In genomic region chr7:44097064-44097932, GRCh38 we compare ENCODE assay signal across 10 cellular contexts. TPM values are rescaled to one million over a fixed set of nuclear protein-coding genes. Genes with fewer than 3 reads are reported as not detected.
DNase-seq lines count a peak whose midpoint lies in the region; ATAC-seq, FAIRE-seq and TF ChIP-seq lines count a peak whose summit lies in the region.
"Had no signal": no experiment of that assay in that cellular context is flagged by ENCODE, and none has a peak within 500 bp of the region (broad histone marks: within the 10 kb centered on the region; RNA-seq: fewer than 3 reads in every experiment).

No MANE protein-coding gene starts in this region.

- intact Hi-C loops in mucosa of descending colon (cut with DNase I, micrococcal nuclease) = no loop called here

- H3K9me3 ChIP-seq in mucosa of descending colon = no peaks in the 10 kb centered on the region

- no peaks in the 10 kb centered on the region for H3K27me3 ChIP-seq in H7 (ENCODE audit: control insufficient read depth, insufficient read depth, low read length)

- H3K4me3 ChIP-seq in mucosa of descending colon = no peak overlapping the region
- H3K4me3 ChIP-seq in H7 (ENCODE audit: insufficient read depth, low read depth, low read length) = no peak overlapping the region

- ATAC-seq in HG02623 (IDR thresholded peaks at IDR 0.05; ENCODE audit: unreplicated experiment) (peak; percentile 54), mucosa of descending colon (peak; percentile 34)

- FAIRE-seq in GM19239 (lab: Jason Lieb, UNC) = peak; percentile 90

- H3K36me3 ChIP-seq in mucosa of descending colon (ENCODE audit: low read depth) (no peaks in the 10 kb centered on the region), H7 (replicated peaks; ENCODE audit: control insufficient read depth, insufficient read depth, low read length) (no peaks in the 10 kb centered on the region)

- DNase-seq in GM19239 (ENCODE audit: insufficient read length, low spot score) (no peak), NAMALWA (ENCODE audit: low spot score) (peak; percentile 99), mucosa of descending colon (peak in 2 of 3 donors; percentile 13 to 51), D341Med (ENCODE audit: low spot score) (no peak), H7 (no peak), NCI-H1105 treated with DMSO at 0.1 percent for 48 hours (lab: John Stamatoyannopoulos, UW) (no peak), globus pallidus (ENCODE audit: low spot score) (no peak)
- DNase-seq: islet precursor cell had no signal

- TF ChIP-seq CTCF in mucosa of descending colon (IDR thresholded peaks at IDR 0.05) = no peak

- H3K4me1 ChIP-seq in mucosa of descending colon (ENCODE audit: low read depth) = no peaks in the 10 kb centered on the region

RNA-seq across cellular contexts. Expression of gene AEBP1, which starts 6.8 kb away (rescaled TPM):
- total RNA-seq in mucosa of descending colon = 100 to 1,000 TPM in 1 of 3 donors, 10 to 100 TPM in 2; 14.1 to 130 (median 42.2) TPM
- 12.9 and 15.8 TPM in 2 replicates for total RNA-seq in H7 (2014; rRNA removed; shearing (Covaris generic))

RNA-seq across cellular contexts. Expression of gene POLM, which starts 15.0 kb away (rescaled TPM):
- total RNA-seq in mucosa of descending colon = 10 to 100 TPM; 27.0 to 33.7 (median 28.1) TPM
- 16.9 and 17.0 TPM in 2 replicates for total RNA-seq in H7 (2014; rRNA removed; shearing (Covaris generic))

RNA-seq across cellular contexts. Expression of gene POLD2, which starts 26.1 kb away (rescaled TPM):
- 10 to 100 TPM; 51.5 to 57.0 (median 52.0) TPM for total RNA-seq in mucosa of descending colon
- 134 and 136 TPM in 2 replicates for total RNA-seq in H7 (2014; rRNA removed; shearing (Covaris generic))

RNA-seq across cellular contexts. Expression of gene PGAM2, which starts 31.9 kb away (rescaled TPM):
- total RNA-seq in mucosa of descending colon = 1 to 10 TPM in 1 of 3 donors, under 1 TPM in 2; 0.84 to 1.4 (median 0.96) TPM
- 2.7 and 4.5 TPM in 2 replicates for total RNA-seq in H7 (2014; rRNA removed; shearing (Covaris generic))
- total RNA-seq: dermis microvascular lymphatic vessel endothelial cell had no signal

RNA-seq across cellular contexts. Expression of gene MYL7, which starts 43.8 kb away (rescaled TPM):
- total RNA-seq in mucosa of descending colon = 1 to 10 TPM in 1 of 3 donors, not detected in 2; 2.0 TPM
- 1.4 and 4.7 TPM in 2 replicates for total RNA-seq in H7 (2014; rRNA removed; shearing (Covaris generic))
- total RNA-seq: dermis microvascular lymphatic vessel endothelial cell had no signal

Comparison
In these comparisons a context has a peak if more than half of its experiments do, and no peak if none do; other contexts are left out.
1. DNase-seq: peak in NAMALWA (single experiment) and mucosa of descending colon (2 of 3); none in GM19239 (single experiment), D341Med (single experiment), H7 (single experiment), NCI-H1105 treated with DMSO at 0.1 percent for 48 hours (single experiment) and globus pallidus (single experiment).